In the genomic region with DNA sequence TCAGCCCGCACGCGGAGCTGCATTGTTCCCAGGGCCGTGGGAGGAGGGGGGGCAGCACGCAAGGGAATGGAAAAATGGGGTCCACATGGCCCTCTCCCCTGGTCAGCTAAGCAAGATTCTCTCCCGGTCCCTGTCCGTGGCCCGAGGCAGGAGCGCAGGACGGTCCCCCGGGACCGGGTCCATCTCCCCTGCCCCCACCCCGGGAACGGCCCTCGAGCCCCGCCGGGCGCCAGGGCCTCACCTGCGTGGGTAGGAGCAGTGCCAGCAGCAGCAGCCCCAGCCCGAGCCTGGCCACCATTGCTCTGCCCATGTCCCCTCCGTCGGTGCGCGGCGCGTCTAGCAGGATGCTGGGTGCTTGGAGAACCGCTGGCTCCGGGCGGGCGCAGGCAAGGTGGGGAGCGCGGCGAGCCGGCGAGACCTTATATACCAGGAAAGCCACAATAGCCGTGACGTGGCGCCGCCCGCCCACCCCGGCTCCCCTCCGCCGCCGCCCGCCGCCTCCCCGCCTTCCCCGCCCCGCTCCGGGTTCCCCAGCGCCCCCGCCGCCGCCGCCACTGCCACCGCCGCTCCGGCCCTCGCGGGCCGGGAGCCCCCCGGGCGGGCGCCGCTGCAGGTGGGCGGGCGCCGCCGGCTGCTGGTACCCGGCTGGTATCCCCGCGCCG, we compare ENCODE assay signal across 8 cellular contexts. TPM values are rescaled to one million over a fixed set of nuclear protein-coding genes. Genes with fewer than 3 reads are reported as not detected.
DNase-seq lines count a peak whose midpoint lies in the region; ATAC-seq and TF ChIP-seq lines count a peak whose summit lies in the region.

A gene with protein sequence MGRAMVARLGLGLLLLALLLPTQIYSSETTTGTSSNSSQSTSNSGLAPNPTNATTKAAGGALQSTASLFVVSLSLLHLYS (minus strand): TSS at position 393 of the 662 bp plus-strand sequence. CDS start 83 bp downstream, at position 310.

- H2AFZ ChIP-seq in GM23248 (peak within 1 kb of the TSS; percentile 74), trophoblast cell (ENCODE audit: insufficient read depth, low read length, poor library complexity) (peak within 1 kb of the TSS; percentile 95)

- peak within 1 kb of the TSS; percentile 93 for H4K12ac ChIP-seq in trophoblast cell (ENCODE audit: low read depth, low read length)

- H3K4me1 ChIP-seq in DOHH2 (ENCODE audit: control insufficient read depth, low read length) (peaks cover 35% of the 10 kb centered on the region), GM23248 (ENCODE audit: insufficient read depth) (no peaks in the 10 kb centered on the region), gastroesophageal sphincter (peaks cover 0 to 28% (median 15%) of the 10 kb centered on the region in 3 donors), trophoblast cell (ENCODE audit: control insufficient read depth in 1 of 2, insufficient read depth in 2 of 2, low read length in 2 of 2) (peaks cover 3 to 5% of the 10 kb centered on the region in 2 experiments)

- H3K79me1 ChIP-seq in trophoblast cell (ENCODE audit: low read length): peaks cover 26% of the 10 kb centered on the region

- H3K18ac ChIP-seq in trophoblast cell (ENCODE audit: low read length): peak within 1 kb of the TSS; percentile 100

- H4K91ac ChIP-seq in trophoblast cell (ENCODE audit: low read depth, low read length): peak within 1 kb of the TSS; percentile 99

- CTCF ChIA-PET in activated CD8-positive, alpha-beta T cell treated with anti-CD3 and anti-CD28 coated beads, Interleukin-2, amount 10 ng/mL, durations not matched to agents 7 days and 5 days (lab: Charles Lee): interaction anchor here (0.9 kb wide), 1 partner anchor 512 kb away, joined by 3 read pairs; no protein-coding TSS in a partner anchor

- H3K4me3 ChIP-seq in DOHH2 (ENCODE audit: low read length): peak within 1 kb of the TSS; percentile 93
- H3K4me3 ChIP-seq in GM23248: peak within 1 kb of the TSS; percentile 67
- H3K4me3 ChIP-seq in gastroesophageal sphincter: peak within 1 kb of the TSS; percentile 44 to 58
- H3K4me3 ChIP-seq in trophoblast cell (ENCODE audit: low read depth, low read length): peak within 1 kb of the TSS; percentile 88

- H3K36me3 ChIP-seq in DOHH2 (ENCODE audit: control insufficient read depth, low read length) (peaks cover 38% of the 10 kb centered on the region), GM23248 (ENCODE audit: low read depth) (no peaks in the 10 kb centered on the region), gastroesophageal sphincter (no peaks in the 10 kb centered on the region), trophoblast cell (ENCODE audit: control insufficient read depth in 1 of 2, insufficient read depth in 2 of 2, low read length in 2 of 2) (peaks cover 0 to 5% of the 10 kb centered on the region in 2 experiments)

- peak within 1 kb of the TSS; percentile 75 for H3K27ac ChIP-seq in DOHH2 (ENCODE audit: low read depth, low read length)
- no peak within 1 kb of the TSS for H3K27ac ChIP-seq in GM23248
- H3K27ac ChIP-seq in gastroesophageal sphincter: no peak within 1 kb of the TSS
- peak within 1 kb of the TSS; percentile 98 for H3K27ac ChIP-seq in trophoblast cell (ENCODE audit: low read depth, low read length)

- POLR2A ChIA-PET in activated CD8-positive, alpha-beta T cell treated with anti-CD3 and anti-CD28 coated beads, Interleukin-2, amount 10 ng/mL, durations not matched to agents 7 days and 5 days (lab: Charles Lee): no interaction called here

- TF ChIP-seq CTCF in DOHH2 (IDR thresholded peaks at IDR 0.05; ENCODE audit: low read depth, low read length, poor library complexity, severe bottlenecking): no peak
- no peak for TF ChIP-seq CTCF in gastroesophageal sphincter (IDR thresholded peaks at IDR 0.05)

- no peak within 1 kb of the TSS for H3K27ac Mint-ChIP-seq in activated CD8-positive, alpha-beta T cell treated with anti-CD3 and anti-CD28 coated beads, Interleukin-2, amount 10 ng/mL, durations not matched to agents 7 days and 5 days

- H3K27me3 Mint-ChIP-seq in activated CD8-positive, alpha-beta T cell treated with anti-CD3 and anti-CD28 coated beads, Interleukin-2, amount 10 ng/mL, durations not matched to agents 7 days and 5 days (ENCODE audit: low read depth): peaks cover 58% of the 10 kb centered on the region

- H3K14ac ChIP-seq in trophoblast cell (ENCODE audit: low read length): peak within 1 kb of the TSS; percentile 99

- H3K4ac ChIP-seq in trophoblast cell (ENCODE audit: low read depth, low read length): peak within 1 kb of the TSS; percentile 100

- H3K4me2 ChIP-seq in DOHH2 (ENCODE audit: low read length) (peak within 1 kb of the TSS; percentile 90), GM23248 (ENCODE audit: unreplicated experiment) (peak within 1 kb of the TSS; percentile 72), trophoblast cell (ENCODE audit: low read length) (peak within 1 kb of the TSS; percentile 97)

- H4K20me1 ChIP-seq in DOHH2 (ENCODE audit: control insufficient read depth, insufficient read depth, low read depth, low read length) (peaks cover 19% of the 10 kb centered on the region), GM23248 (ENCODE audit: insufficient read depth) (no peaks in the 10 kb centered on the region)

- peak within 1 kb of the TSS; percentile 93 for H2BK120ac ChIP-seq in trophoblast cell (ENCODE audit: insufficient read depth, low read length, poor library complexity)

- peak within 1 kb of the TSS; percentile 45 for H3K4me3 Mint-ChIP-seq in activated CD8-positive, alpha-beta T cell treated with anti-CD3 and anti-CD28 coated beads, Interleukin-2, amount 10 ng/mL, durations not matched to agents 7 days and 5 days

- TF ChIP-seq POLR2A in gastroesophageal sphincter (IDR thresholded peaks at IDR 0.05): no peak

- ATAC-seq in activated CD8-positive, alpha-beta T cell treated with anti-CD3 and anti-CD28 coated beads, Interleukin-2, amount 10 ng/mL, durations not matched to agents 7 days and 5 days: peak; percentile 36
- ATAC-seq in gastroesophageal sphincter (no peak), HG03196 (IDR thresholded peaks at IDR 0.05; ENCODE audit: unreplicated experiment) (no peak)

- H3K23ac ChIP-seq in trophoblast cell (ENCODE audit: low read length): no peak within 1 kb of the TSS

- H3K9me2 ChIP-seq in DOHH2 (replicated peaks; ENCODE audit: control insufficient read depth, low read length) (no peaks in the 10 kb centered on the region), GM23248 (ENCODE audit: insufficient read depth) (no peaks in the 10 kb centered on the region)

- peaks cover 13% of the 10 kb centered on the region for H3F3A ChIP-seq in DOHH2 (ENCODE audit: control insufficient read depth, insufficient read depth)
- no peaks in the 10 kb centered on the region for H3F3A ChIP-seq in GM23248 (ENCODE audit: insufficient read depth)

- TF ChIP-seq EP300 in gastroesophageal sphincter (IDR thresholded peaks at IDR 0.05): no peak

- H2BK5ac ChIP-seq in trophoblast cell (ENCODE audit: low read depth, low read length, poor library complexity): peak within 1 kb of the TSS; percentile 100

- peaks cover 38% of the 10 kb centered on the region for H3K79me2 ChIP-seq in DOHH2 (ENCODE audit: control insufficient read depth, low read length)
- H3K79me2 ChIP-seq in GM23248 (ENCODE audit: insufficient read depth): no peaks in the 10 kb centered on the region
- peaks cover 26% of the 10 kb centered on the region for H3K79me2 ChIP-seq in trophoblast cell (ENCODE audit: control insufficient read depth, insufficient read depth, low read length, poor library complexity)

- H2BK12ac ChIP-seq in trophoblast cell (ENCODE audit: low read length): peak within 1 kb of the TSS; percentile 95

- WGBS in GM23248 (ENCODE audit: low coverage in 1 of 2, low lambda C conversion rate in 2 of 2, missing lambda C conversion rate in 2 of 2), 2 experiments: 3 to 4% methylated on average over 12 to 60 of the region's 73 CpGs
- 0% methylated on average over 3 of the region's 73 CpGs; no CpG with 5 or more reads in 1 of the 2 donors for WGBS in gastroesophageal sphincter (ENCODE audit: low coverage in 1 of 2), 2 donors
- no CpG with 5 or more reads among the region's 73 CpGs for WGBS in trophoblast cell (ENCODE audit: extremely low coverage, insufficient coverage, insufficient read length)

- peaks cover 11% of the 10 kb centered on the region for H3K4me1 Mint-ChIP-seq in activated CD8-positive, alpha-beta T cell treated with anti-CD3 and anti-CD28 coated beads, Interleukin-2, amount 10 ng/mL, durations not matched to agents 7 days and 5 days (ENCODE audit: low read depth)

- peak within 1 kb of the TSS; percentile 95 for H4K8ac ChIP-seq in trophoblast cell (ENCODE audit: low read depth, low read length)

- DNase-seq in GM23248 (no peak), NCI-H1694 (lab: John Stamatoyannopoulos, UW) (peak; percentile 38), trophoblast cell (peak in 1 of 2 donors; percentile 52), MV-4-11 (lab: John Stamatoyannopoulos, UW) (no peak)
- peak; percentile 24 for DNase-seq in activated CD8-positive, alpha-beta T cell treated with anti-CD3 and anti-CD28 coated beads, Interleukin-2, amount 10 ng/mL, durations not matched to agents 7 days and 5 days

- in situ Hi-C loops in GM23248 (cut with MboI): no loop called here

- no peak within 1 kb of the TSS for H3K9ac ChIP-seq in GM23248
- H3K9ac ChIP-seq in trophoblast cell (ENCODE audit: low read length): peak within 1 kb of the TSS; percentile 98

- no peaks in the 10 kb centered on the region for H3K9me3 ChIP-seq in DOHH2 (ENCODE audit: control insufficient read depth, insufficient read depth, low read length)
- no peaks in the 10 kb centered on the region for H3K9me3 ChIP-seq in GM23248 (ENCODE audit: low read depth)
- no peaks in the 10 kb centered on the region for H3K9me3 ChIP-seq in gastroesophageal sphincter
- H3K9me3 ChIP-seq in trophoblast cell (ENCODE audit: insufficient read depth, low read depth, low read length): no peaks in the 10 kb centered on the region

- no peaks in the 10 kb centered on the region for H3K9me3 Mint-ChIP-seq in activated CD8-positive, alpha-beta T cell treated with anti-CD3 and anti-CD28 coated beads, Interleukin-2, amount 10 ng/mL, durations not matched to agents 7 days and 5 days (ENCODE audit: insufficient read depth)

- no peaks in the 10 kb centered on the region for H3K27me3 ChIP-seq in DOHH2 (ENCODE audit: control insufficient read depth, low read length)
- H3K27me3 ChIP-seq in GM23248 (replicated peaks; ENCODE audit: insufficient read depth): peaks cover 51% of the 10 kb centered on the region
- peaks cover 89% of the 10 kb centered on the region for H3K27me3 ChIP-seq in gastroesophageal sphincter
- H3K27me3 ChIP-seq in trophoblast cell (ENCODE audit: insufficient read depth, low read length): no peaks in the 10 kb centered on the region

- H2AK5ac ChIP-seq in trophoblast cell (ENCODE audit: low read length): peak within 1 kb of the TSS; percentile 96

- no peaks in the 10 kb centered on the region for H3K36me3 Mint-ChIP-seq in activated CD8-positive, alpha-beta T cell treated with anti-CD3 and anti-CD28 coated beads, Interleukin-2, amount 10 ng/mL, durations not matched to agents 7 days and 5 days (ENCODE audit: low read depth)

RNA-seq across cellular contexts. Expression of the gene that starts here (rescaled TPM):
- 1.4 and 2.8 TPM in 2 replicates for total RNA-seq in GM23248 (2014; rRNA removed; shearing (Covaris generic))
- polyA plus RNA-seq in GM23248 (2016; fragmentation: Nextera tagmentation; extraction: Ambion mirVana): 0.54 and 0.82 TPM in 2 replicates
- total RNA-seq in activated CD8-positive, alpha-beta T cell treated with anti-CD3 and anti-CD28 coated beads, Interleukin-2, amount 10 ng/mL, durations not matched to agents 7 days and 5 days: not detected
- 100 to 1,000 TPM in 1 of 4 donors, 1 to 10 TPM in 3; 3.1 to 116 (median 5.3) TPM for total RNA-seq in gastroesophageal sphincter
- polyA plus RNA-seq in trophoblast cell (2013): 1,139 and 1,237 TPM in 2 replicates

Comparison
In these comparisons a context has a peak if more than half of its experiments do, and no peak if none do; other contexts are left out.
1. Peak in DNase-seq and ATAC-seq in activated CD8-positive, alpha-beta T cell treated with anti-CD3 and anti-CD28 coated beads, Interleukin-2, amount 10 ng/mL, durations not matched to agents 7 days and 5 days; RNA of the gene not detected or under 1 TPM.
2. H3K27ac ChIP-seq: peak in DOHH2 (single experiment) and trophoblast cell (single experiment); none in GM23248 (single experiment) and gastroesophageal sphincter (0 of 4).
3. Peak in every context shown above with its lines, with median percentiles within 50 percentile points of each other: H3K4me2 ChIP-seq and H3K4me3 ChIP-seq.